ENCODE assay signal across 9 cellular contexts in genomic region chr16:84518804-84519341, GRCh38. TPM values are rescaled to one million over a fixed set of nuclear protein-coding genes. Genes with fewer than 3 reads are reported as not detected.
A peak's percentile ranks its signal among the peaks of the same experiment; 100 is the strongest.
DNase-seq lines count a peak whose midpoint lies in the region; ATAC-seq and TF ChIP-seq lines count a peak whose summit lies in the region.
"Had no signal": no experiment of that assay in that cellular context is flagged by ENCODE, and none has a peak within 500 bp of the region (broad histone marks: within the 10 kb centered on the region; RNA-seq: fewer than 3 reads in every experiment).

No MANE protein-coding gene starts in this region.

- H3K36me3 Mint-ChIP-seq in endothelial cell (ENCODE audit: low read depth, unreplicated experiment), result no peaks in the 10 kb centered on the region
- H3K36me3 Mint-ChIP-seq: naive B cell had no signal

- no peaks in the 10 kb centered on the region for H3K9me3 Mint-ChIP-seq in endothelial cell (ENCODE audit: unreplicated experiment)

- H3K27ac Mint-ChIP-seq in endothelial cell (ENCODE audit: unreplicated experiment), result no peak overlapping the region

- ATAC-seq in HG03469 (IDR thresholded peaks at IDR 0.05; ENCODE audit: unreplicated experiment), result no peak

- H3K27me3 Mint-ChIP-seq in endothelial cell (ENCODE audit: unreplicated experiment), result peaks cover 3% of the 10 kb centered on the region

- peak; percentile 32 for DNase-seq in NCI-H187 treated with DMSO at 0.1 percent for 48 hours (lab: John Stamatoyannopoulos, UW)
- DNase-seq in T-helper 22 cell (ENCODE audit: low read depth), result peak; percentile 58
- peak; percentile 20 for DNase-seq in activated naive CD4-positive, alpha-beta T cell treated with anti-CD3 and anti-CD28 coated beads, Interleukin-2, amount 50 U/mL, for 16 hours
- DNase-seq in stimulated activated CD8-positive, alpha-beta memory T cell treated with anti-CD3 and anti-CD28 coated beads, Interleukin-15, amount 100 ng/mL, for 1 hour (ENCODE audit: low read depth), result peak; percentile 33
- no peak for DNase-seq in medulla oblongata (ENCODE audit: extremely low spot score)
- DNase-seq in NCI-H1930 (lab: John Stamatoyannopoulos, UW), result no peak
- no peak for DNase-seq in endothelial cell (ENCODE audit: low spot score)
- DNase-seq: naive B cell had no signal

- no peaks in the 10 kb centered on the region for H3K4me1 Mint-ChIP-seq in endothelial cell (ENCODE audit: unreplicated experiment)

- H3K4me3 Mint-ChIP-seq in endothelial cell (ENCODE audit: unreplicated experiment), result no peak overlapping the region
- H3K4me3 Mint-ChIP-seq: naive B cell had no signal

- TF ChIP-seq CTCF in endothelial cell (IDR thresholded peaks at IDR 0.05; ENCODE audit: unreplicated experiment), result no peak

RNA-seq across cellular contexts. Expression of gene MEAK7, which starts 14.4 kb away (rescaled TPM):
- 34.2 TPM for total RNA-seq in endothelial cell (ENCODE audit: unreplicated experiment)

Comparison
In these comparisons a context has a peak if more than half of its experiments do, and no peak if none do; other contexts are left out.
1. DNase-seq: peak in NCI-H187 treated with DMSO at 0.1 percent for 48 hours (single experiment), T-helper 22 cell (single experiment), activated naive CD4-positive, alpha-beta T cell treated with anti-CD3 and anti-CD28 coated beads, Interleukin-2, amount 50 U/mL, for 16 hours (single experiment) and stimulated activated CD8-positive, alpha-beta memory T cell treated with anti-CD3 and anti-CD28 coated beads, Interleukin-15, amount 100 ng/mL, for 1 hour (single experiment); none in medulla oblongata (single experiment), NCI-H1930 (0 of 2) and endothelial cell (single experiment).